Comparison of ENCODE assay signal across 8 cellular contexts in genomic region chr10:66390926-66391325, GRCh38.
"Had no signal": no experiment of that assay in that cellular context is flagged by ENCODE, and none has a peak within 500 bp of the region (broad histone marks: within the 10 kb centered on the region; RNA-seq: fewer than 3 reads in every experiment).

No MANE protein-coding gene starts in this region.

- ATAC-seq: GM12878 had no signal

- DNase-seq: GDM1, GF-D8 had no signal

- FAIRE-seq: G401.6, GM12878, GM12891, GM12892, GM18507, GM19239 had no signal

- H3K4me3 ChIP-seq: GM12878 had no signal
